Comparison of ENCODE assay signal across 14 cellular contexts in genomic region chr2:11822746-11823411, GRCh38.
DNase-seq lines count a peak whose midpoint lies in the region; ATAC-seq, FAIRE-seq and TF ChIP-seq lines count a peak whose summit lies in the region.
"Had no signal": no experiment of that assay in that cellular context is flagged by ENCODE, and none has a peak within 500 bp of the region (broad histone marks: within the 10 kb centered on the region; RNA-seq: fewer than 3 reads in every experiment).

No MANE protein-coding gene starts in this region.

- TF ChIP-seq CTCF in left lung (IDR thresholded peaks at IDR 0.05): no peak

- no peaks in the 10 kb centered on the region for H3K27me3 Mint-ChIP-seq in effector memory CD8-positive, alpha-beta T cell
- H3K27me3 Mint-ChIP-seq: natural killer cell treated with Interleukin-12 subunit alpha and Interleukin-12 subunit beta and Interleukin-15 and Interleukin-18, amount 100 ng/mL, for 72 hours had no signal

- intact Hi-C loops in left lung (cut with DNase I): no loop called here

- DNase-seq in NCI-H748 (lab: John Stamatoyannopoulos, UW; ENCODE audit: unreplicated experiment) (peak; percentile 10), NCI-H748 treated with DMSO at 0.1 percent for 48 hours (lab: John Stamatoyannopoulos, UW) (no peak), adipocyte (ENCODE audit: low read depth) (peak; percentile 66), left lung (no peak), small intestine (peak; percentile 42), NCI-H1048 (lab: John Stamatoyannopoulos, UW) (no peak)
- DNase-seq in effector memory CD8-positive, alpha-beta T cell: no peak
- DNase-seq in stimulated activated naive CD4-positive, alpha-beta T cell (lab: John Stamatoyannopoulos, UW): no peak
- DNase-seq: activated naive CD4-positive, alpha-beta T cell; central memory CD4-positive, alpha-beta T cell; Kasumi-1; SHP77 treated with DMSO at 0.1 percent for 48 hours had no signal

- no peak for FAIRE-seq in small intestine (lab: Jason Lieb, UNC)
- FAIRE-seq: A549 had no signal

- H3K9ac ChIP-seq in adipocyte (ENCODE audit: low read length): no peak overlapping the region

- ATAC-seq in left lung: peak; percentile 73
- no peak for ATAC-seq in effector memory CD8-positive, alpha-beta T cell (replicated peaks)
- ATAC-seq: A549; natural killer cell treated with Interleukin-12 subunit alpha and Interleukin-12 subunit beta and Interleukin-15 and Interleukin-18, amount 100 ng/mL, for 72 hours had no signal

- H3K4me3 ChIP-seq in adipocyte (ENCODE audit: low read length) (no peak overlapping the region), left lung (no peak overlapping the region), small intestine (ENCODE audit: low read depth in 1 of 2, low read length in 2 of 2) (no peak overlapping the region)
- H3K4me3 ChIP-seq: A549 had no signal

- H3K9me3 ChIP-seq in adipocyte (ENCODE audit: control insufficient read depth, low read length) (no peaks in the 10 kb centered on the region), left lung (no peaks in the 10 kb centered on the region), small intestine (ENCODE audit: control insufficient read depth, low read depth) (no peaks in the 10 kb centered on the region)
- H3K9me3 ChIP-seq: A549 had no signal

- H3K27ac Mint-ChIP-seq in effector memory CD8-positive, alpha-beta T cell: no peak overlapping the region
- H3K27ac Mint-ChIP-seq: natural killer cell treated with Interleukin-12 subunit alpha and Interleukin-12 subunit beta and Interleukin-15 and Interleukin-18, amount 100 ng/mL, for 72 hours had no signal

- H3K4me1 Mint-ChIP-seq in effector memory CD8-positive, alpha-beta T cell (ENCODE audit: low read depth in 2 of 2): peaks cover 0 to 6% of the 10 kb centered on the region in 2 donors

- peaks cover 67% of the 10 kb centered on the region for H3K36me3 Mint-ChIP-seq in effector memory CD8-positive, alpha-beta T cell (ENCODE audit: insufficient read depth)

- H3K36me3 ChIP-seq in adipocyte (ENCODE audit: control insufficient read depth, insufficient read depth, low read length, severe bottlenecking) (peaks cover 100% of the 10 kb centered on the region), left lung (peaks cover 0 to 90% of the 10 kb centered on the region in 2 donors), small intestine (ENCODE audit: control insufficient read depth in 2 of 2, insufficient read depth in 2 of 2, low read length in 2 of 2) (peaks cover 13 to 20% of the 10 kb centered on the region in 2 donors)

- 81 to 85% (median 81%) methylated on average over 19 of the region's 19 CpGs for WGBS in small intestine, 3 donors

- no peaks in the 10 kb centered on the region for H3K4me1 ChIP-seq in adipocyte (ENCODE audit: control insufficient read depth, insufficient read depth, low read length)
- no peaks in the 10 kb centered on the region for H3K4me1 ChIP-seq in left lung
- H3K4me1 ChIP-seq in small intestine (ENCODE audit: control insufficient read depth in 2 of 2, insufficient read depth in 1 of 2, low read depth in 1 of 2, low read length in 1 of 2): no peaks in the 10 kb centered on the region
- H3K4me1 ChIP-seq: A549 had no signal

- H3K4me3 Mint-ChIP-seq in effector memory CD8-positive, alpha-beta T cell: no peak overlapping the region
- H3K4me3 Mint-ChIP-seq: natural killer cell treated with Interleukin-12 subunit alpha and Interleukin-12 subunit beta and Interleukin-15 and Interleukin-18, amount 100 ng/mL, for 72 hours had no signal

- H3K9me3 Mint-ChIP-seq in effector memory CD8-positive, alpha-beta T cell: no peaks in the 10 kb centered on the region
- H3K9me3 Mint-ChIP-seq: natural killer cell treated with Interleukin-12 subunit alpha and Interleukin-12 subunit beta and Interleukin-15 and Interleukin-18, amount 100 ng/mL, for 72 hours had no signal

- H3K27me3 ChIP-seq in adipocyte (replicated peaks; ENCODE audit: control insufficient read depth, insufficient read depth, low read length): no peaks in the 10 kb centered on the region
- no peaks in the 10 kb centered on the region for H3K27me3 ChIP-seq in left lung
- H3K27me3 ChIP-seq in small intestine (ENCODE audit: control insufficient read depth in 2 of 2, insufficient read depth in 2 of 2, low read length in 2 of 2): no peaks in the 10 kb centered on the region

- H3K27ac ChIP-seq in left lung (no peak overlapping the region), small intestine (ENCODE audit: low read depth in 1 of 2, low read length in 1 of 2) (no peak overlapping the region)
- H3K27ac ChIP-seq: A549 had no signal

Comparison
In these comparisons a context has a peak if more than half of its experiments do, and no peak if none do; other contexts are left out.
1. DNase-seq: peak in NCI-H748 (single experiment), adipocyte (single experiment) and small intestine (single experiment); none in NCI-H748 treated with DMSO at 0.1 percent for 48 hours (single experiment), left lung (0 of 2), effector memory CD8-positive, alpha-beta T cell (0 of 3), stimulated activated naive CD4-positive, alpha-beta T cell (0 of 6) and NCI-H1048 (single experiment).